Comparison of ENCODE assay signal across 8 cellular contexts in genomic region chr10:71888623-71889387, GRCh38. TPM values are rescaled to one million over a fixed set of nuclear protein-coding genes. Genes with fewer than 3 reads are reported as not detected.
DNase-seq lines count a peak whose midpoint lies in the region; ATAC-seq and TF ChIP-seq lines count a peak whose summit lies in the region.

No MANE protein-coding gene starts in this region.

- H3K27ac ChIP-seq in ACC112 (ENCODE audit: low read depth, low read length) (peak overlapping the region; percentile 95), dorsolateral prefrontal cortex (peak overlapping the region in 54 of 59 donors; percentile 9 to 88 (median 68)), right lobe of liver (peak overlapping the region; percentile 34 to 69 (median 40))

- H3K4me3 ChIP-seq in ACC112 (ENCODE audit: low read depth, low read length) (peak overlapping the region; percentile 96), dorsolateral prefrontal cortex (peak overlapping the region; percentile 53 to 87 (median 69)), right lobe of liver (peak overlapping the region; percentile 26 to 47 (median 35))

- no peaks in the 10 kb centered on the region for H3K79me2 ChIP-seq in ACC112 (ENCODE audit: control insufficient read depth, insufficient read depth, low read length, unreplicated experiment)

- ATAC-seq in GM18502 (IDR thresholded peaks at IDR 0.05; ENCODE audit: poor library complexity, unreplicated experiment), result peak; percentile 88
- peak; percentile 82 for ATAC-seq in HG02870 (IDR thresholded peaks at IDR 0.05; ENCODE audit: unreplicated experiment)
- ATAC-seq in right lobe of liver, result peak; percentile 75 to 78 (median 77)

- TF ChIP-seq POLR2A in right lobe of liver (IDR thresholded peaks at IDR 0.05), result no peak

- intact Hi-C loops in activated CD4-positive, alpha-beta T cell treated with anti-CD3 and anti-CD28 coated beads, Interleukin-2, amount 10 ng/mL, durations not matched to agents 24 days and 14 days (cut with micrococcal nuclease), result loop anchor here (2.0 kb wide), 2 partner anchors 38 to 44 kb away; partner anchors contain the start of gene PSAP
- intact Hi-C loops in dorsolateral prefrontal cortex (cut with DNase I), result loop anchor here in 1 of 2 donors (5.0 kb wide), 1 partner anchor 52 kb away; no protein-coding TSS in a partner anchor
- intact Hi-C loops in right lobe of liver (cut with DNase I), result no loop called here

- peaks cover 15% of the 10 kb centered on the region for H3K27me3 Mint-ChIP-seq in activated CD4-positive, alpha-beta T cell treated with anti-CD3 and anti-CD28 coated beads, Interleukin-2, amount 10 ng/mL, durations not matched to agents 24 days and 14 days

- no peaks in the 10 kb centered on the region for H3K9me3 Mint-ChIP-seq in activated CD4-positive, alpha-beta T cell treated with anti-CD3 and anti-CD28 coated beads, Interleukin-2, amount 10 ng/mL, durations not matched to agents 24 days and 14 days

- H3K36me3 Mint-ChIP-seq in activated CD4-positive, alpha-beta T cell treated with anti-CD3 and anti-CD28 coated beads, Interleukin-2, amount 10 ng/mL, durations not matched to agents 24 days and 14 days (ENCODE audit: low read depth), result no peaks in the 10 kb centered on the region

- peaks cover 10% of the 10 kb centered on the region for H3K4me1 Mint-ChIP-seq in activated CD4-positive, alpha-beta T cell treated with anti-CD3 and anti-CD28 coated beads, Interleukin-2, amount 10 ng/mL, durations not matched to agents 24 days and 14 days

- peak in 29 of 56 donors; percentile 14 to 51 (median 26) for TF ChIP-seq CTCF in dorsolateral prefrontal cortex (IDR thresholded peaks at IDR 0.05 in 54 of 56, conservative IDR thresholded peaks at IDR 0.05 in 2 of 56; ENCODE audit: low read depth in 1 of 56, partially characterized antibody in 56 of 56)
- TF ChIP-seq CTCF in right lobe of liver (IDR thresholded peaks at IDR 0.05), result peak in 1 of 4 donors; percentile 4

- H3K27ac Mint-ChIP-seq in activated CD4-positive, alpha-beta T cell treated with anti-CD3 and anti-CD28 coated beads, Interleukin-2, amount 10 ng/mL, durations not matched to agents 24 days and 14 days, result peak overlapping the region; percentile 76

- DNase-seq in NCI-H1694 treated with DMSO at 0.1 percent for 48 hours (lab: John Stamatoyannopoulos, UW), result peak; percentile 69
- peak; percentile 90 for DNase-seq in activated CD4-positive, alpha-beta T cell treated with anti-CD3 and anti-CD28 coated beads, Interleukin-2, amount 10 ng/mL, durations not matched to agents 24 days and 14 days
- DNase-seq in dorsolateral prefrontal cortex, result peak; percentile 61 to 86 (median 72)
- DNase-seq in right lobe of liver, result peak; percentile 69 to 83 (median 82)
- DNase-seq in stimulated activated CD4-positive, alpha-beta T cell treated with anti-CD3 and anti-CD28 coated beads, Interleukin-4, amount 100 ng/mL, for 24 hours, result peak; percentile 68

- WGBS in right lobe of liver (ENCODE audit: insufficient coverage, low coverage, low lambda C conversion rate, missing lambda C conversion rate), result 0% methylated on average over 31 of the region's 48 CpGs

- H3K36me3 ChIP-seq in ACC112 (ENCODE audit: insufficient read depth, low read length), result no peaks in the 10 kb centered on the region
- no peaks in the 10 kb centered on the region for H3K36me3 ChIP-seq in right lobe of liver

- H3K27me3 ChIP-seq in ACC112 (ENCODE audit: insufficient read depth, low read length) (no peaks in the 10 kb centered on the region), dorsolateral prefrontal cortex (no peaks in the 10 kb centered on the region), right lobe of liver (no peaks in the 10 kb centered on the region)

- peak overlapping the region; percentile 88 for H3K4me3 Mint-ChIP-seq in activated CD4-positive, alpha-beta T cell treated with anti-CD3 and anti-CD28 coated beads, Interleukin-2, amount 10 ng/mL, durations not matched to agents 24 days and 14 days

- H2AFZ ChIP-seq in ACC112 (ENCODE audit: low read length, unreplicated experiment), result peak overlapping the region; percentile 91

- no peaks in the 10 kb centered on the region for H3K9me3 ChIP-seq in right lobe of liver

- H3K4me1 ChIP-seq in ACC112 (ENCODE audit: control insufficient read depth, insufficient read depth, low read length, unreplicated experiment), result peaks cover 24% of the 10 kb centered on the region
- peaks cover 0 to 4% (median 0%) of the 10 kb centered on the region in 4 donors for H3K4me1 ChIP-seq in right lobe of liver

RNA-seq across cellular contexts. Expression of gene PSAP, which starts 37.8 kb away (rescaled TPM):
- 97.9 and 99.9 TPM in 2 replicates for total RNA-seq in activated CD4-positive, alpha-beta T cell treated with anti-CD3 and anti-CD28 coated beads, Interleukin-2, amount 10 ng/mL, durations not matched to agents 24 days and 14 days
- total RNA-seq in dorsolateral prefrontal cortex (1,000 to 10,000 TPM; 1,158 to 1,954 (median 1,559) TPM), right lobe of liver (100 to 1,000 TPM; 520 to 743 (median 570) TPM)

Comparison
In these comparisons a context has a peak if more than half of its experiments do, and no peak if none do; other contexts are left out.
1. Peak in every context shown above with its lines: DNase-seq, ATAC-seq, H3K4me3 ChIP-seq and H3K27ac ChIP-seq.
2. H3K27ac ChIP-seq: peak in every context shown above with its lines; median percentile 95 in ACC112; 68 in dorsolateral prefrontal cortex; 40 in right lobe of liver.
3. H3K4me3 ChIP-seq: peak in every context shown above with its lines; median percentile 96 in ACC112; 69 in dorsolateral prefrontal cortex; 35 in right lobe of liver.